In genomic region chr5:134177197-134178171, GRCh38 we compare ENCODE assay signal across 8 cellular contexts. TPM values are rescaled to one million over a fixed set of nuclear protein-coding genes. Genes with fewer than 3 reads are reported as not detected.
DNase-seq lines count a peak whose midpoint lies in the region; ATAC-seq and TF ChIP-seq lines count a peak whose summit lies in the region.

No MANE protein-coding gene starts in this region.

- peak overlapping the region; percentile 97 for H3K27ac Mint-ChIP-seq in activated T-helper 1 cell treated with anti-CD3 and anti-CD28 coated beads, Interleukin-12 subunit alpha, Interleukin-12 subunit beta, Interleukin-2, Interleukin-4 antibody, amounts not matched to agents 30 ng/mL and 10 ng/mL and 1 ng/mL, durations not matched to agents 14 hours and 24 hours and 36 hours
- H3K27ac Mint-ChIP-seq in neural progenitor cell: peak overlapping the region; percentile 99

- peaks cover 17% of the 10 kb centered on the region for H3F3A ChIP-seq in neural progenitor cell (ENCODE audit: low read depth)

- peaks cover 46% of the 10 kb centered on the region for H3K79me2 ChIP-seq in neural progenitor cell (ENCODE audit: low read depth)

- H3K4me3 ChIP-seq in foreskin fibroblast (ENCODE audit: low read depth in 1 of 2, low read length in 2 of 2): peak overlapping the region; percentile 85 to 95
- H3K4me3 ChIP-seq in neural progenitor cell: peak overlapping the region; percentile 76

- peaks cover 10% of the 10 kb centered on the region for H3K27me3 Mint-ChIP-seq in activated T-helper 1 cell treated with anti-CD3 and anti-CD28 coated beads, Interleukin-12 subunit alpha, Interleukin-12 subunit beta, Interleukin-2, Interleukin-4 antibody, amounts not matched to agents 30 ng/mL and 10 ng/mL and 1 ng/mL, durations not matched to agents 14 hours and 24 hours and 36 hours (ENCODE audit: insufficient read depth)
- H3K27me3 Mint-ChIP-seq in neural progenitor cell (ENCODE audit: insufficient read depth, low read depth): peaks cover 2% of the 10 kb centered on the region

- H3K9ac ChIP-seq in neural progenitor cell: peak overlapping the region; percentile 100

- POLR2A ChIA-PET in HEK293T (lab: Yijun Ruan, JAX): interaction anchor here (0.5 to 2.6 kb wide), 14 partner anchors 14 to 192 kb away, joined by 3 to 11 read pairs (median 4); partner anchors contain the start of gene PPP2CA

- peaks cover 11% of the 10 kb centered on the region for H3K36me3 Mint-ChIP-seq in activated T-helper 1 cell treated with anti-CD3 and anti-CD28 coated beads, Interleukin-12 subunit alpha, Interleukin-12 subunit beta, Interleukin-2, Interleukin-4 antibody, amounts not matched to agents 30 ng/mL and 10 ng/mL and 1 ng/mL, durations not matched to agents 14 hours and 24 hours and 36 hours (ENCODE audit: low read depth)
- H3K36me3 Mint-ChIP-seq in neural progenitor cell: peaks cover 4% of the 10 kb centered on the region

- no peak for ATAC-seq in GM21576 (IDR thresholded peaks at IDR 0.05; ENCODE audit: unreplicated experiment)

- intact Hi-C loops in activated T-helper 1 cell treated with anti-CD3 and anti-CD28 coated beads, Interleukin-12 subunit alpha, Interleukin-12 subunit beta, Interleukin-2, Interleukin-4 antibody, amounts not matched to agents 30 ng/mL and 10 ng/mL and 1 ng/mL, durations not matched to agents 14 hours and 24 hours and 36 hours (cut with micrococcal nuclease): loop anchor here (1.0 to 5.0 kb wide), 7 partner anchors 49 to 727 kb away; partner anchors contain the start of genes C5orf24, CDKN2AIPNL, DDX46 and PCBD2

- peaks cover 22% of the 10 kb centered on the region for H3K4me1 Mint-ChIP-seq in activated T-helper 1 cell treated with anti-CD3 and anti-CD28 coated beads, Interleukin-12 subunit alpha, Interleukin-12 subunit beta, Interleukin-2, Interleukin-4 antibody, amounts not matched to agents 30 ng/mL and 10 ng/mL and 1 ng/mL, durations not matched to agents 14 hours and 24 hours and 36 hours (ENCODE audit: low read depth)
- peaks cover 15% of the 10 kb centered on the region for H3K4me1 Mint-ChIP-seq in neural progenitor cell

- peaks cover 17% of the 10 kb centered on the region for H3K4me1 ChIP-seq in neural progenitor cell

- no peaks in the 10 kb centered on the region for H3K9me3 ChIP-seq in neural progenitor cell (ENCODE audit: low read depth)

- no peaks in the 10 kb centered on the region for H3K27me3 ChIP-seq in neural progenitor cell

- H3K4me3 Mint-ChIP-seq in activated T-helper 1 cell treated with anti-CD3 and anti-CD28 coated beads, Interleukin-12 subunit alpha, Interleukin-12 subunit beta, Interleukin-2, Interleukin-4 antibody, amounts not matched to agents 30 ng/mL and 10 ng/mL and 1 ng/mL, durations not matched to agents 14 hours and 24 hours and 36 hours: peak overlapping the region; percentile 96
- H3K4me3 Mint-ChIP-seq in neural progenitor cell: peak overlapping the region; percentile 98

- TF ChIP-seq CTCF in foreskin fibroblast (IDR thresholded peaks at IDR 0.05; ENCODE audit: low read depth, low read length) (no peak), neural progenitor cell (IDR thresholded peaks at IDR 0.05) (no peak)

- peak overlapping the region; percentile 94 for H3K4me2 ChIP-seq in neural progenitor cell

- peaks cover 40% of the 10 kb centered on the region for H4K20me1 ChIP-seq in neural progenitor cell (ENCODE audit: low read depth)

- H3K36me3 ChIP-seq in neural progenitor cell: peaks cover 6% of the 10 kb centered on the region

- no peaks in the 10 kb centered on the region for H3K9me3 Mint-ChIP-seq in activated T-helper 1 cell treated with anti-CD3 and anti-CD28 coated beads, Interleukin-12 subunit alpha, Interleukin-12 subunit beta, Interleukin-2, Interleukin-4 antibody, amounts not matched to agents 30 ng/mL and 10 ng/mL and 1 ng/mL, durations not matched to agents 14 hours and 24 hours and 36 hours
- H3K9me3 Mint-ChIP-seq in neural progenitor cell: no peaks in the 10 kb centered on the region

- CTCF ChIA-PET in HEK293T (lab: Yijun Ruan, JAX): interaction anchor here (0.6 to 1.9 kb wide), 2 partner anchors 138 to 1006 kb away, joined by 4 to 6 read pairs; no protein-coding TSS in a partner anchor

- peak; percentile 41 to 82 for DNase-seq in NCI-H187 (lab: John Stamatoyannopoulos, UW)
- no peak for DNase-seq in NCI-H187 treated with DMSO at 0.1 percent for 48 hours (lab: John Stamatoyannopoulos, UW)
- DNase-seq in HEK293T (ENCODE audit: extremely low spot score): peak; percentile 7
- DNase-seq in NCI-H2196 (lab: John Stamatoyannopoulos, UW; ENCODE audit: unreplicated experiment): peak; percentile 79
- DNase-seq in activated T-helper 1 cell treated with anti-CD3 and anti-CD28 coated beads, Interleukin-12 subunit alpha, Interleukin-12 subunit beta, Interleukin-2, Interleukin-4 antibody, amounts not matched to agents 30 ng/mL and 10 ng/mL and 1 ng/mL, durations not matched to agents 14 hours and 24 hours and 36 hours (ENCODE audit: low spot score): no peak
- peak; percentile 58 to 83 for DNase-seq in foreskin fibroblast
- peak; percentile 88 for DNase-seq in neural progenitor cell (ENCODE audit: low spot score)

- H3K27ac ChIP-seq in neural progenitor cell: peak overlapping the region; percentile 99

- H2AFZ ChIP-seq in neural progenitor cell (replicated peaks): peak overlapping the region; percentile 99

TF ChIP-seq in HEK293T, 16 proteins besides CTCF, POLR2A, EP300 and RAD21:
- TF ChIP-seq FOXM1 (IDR thresholded peaks at IDR 0.05; ENCODE audit: borderline replicate concordance) (no peak), FOXK2 (IDR thresholded peaks at IDR 0.05) (no peak), NFRKB (IDR thresholded peaks at IDR 0.05) (no peak), L3MBTL2 (conservative IDR thresholded peaks at IDR 0.05) (no peak), FOXA1 (IDR thresholded peaks at IDR 0.05) (no peak), SUZ12 (IDR thresholded peaks at IDR 0.05) (no peak), PKNOX1 (IDR thresholded peaks at IDR 0.05) (no peak), CTBP1 (IDR thresholded peaks at IDR 0.05; ENCODE audit: borderline replicate concordance) (no peak), BHLHE40 (IDR thresholded peaks at IDR 0.05; ENCODE audit: borderline replicate concordance) (no peak), ARNT (IDR thresholded peaks at IDR 0.05) (no peak), TARDBP (IDR thresholded peaks at IDR 0.05) (no peak), ZNF384 (IDR thresholded peaks at IDR 0.05) (no peak), SP1 (IDR thresholded peaks at IDR 0.05) (no peak), LEF1 (IDR thresholded peaks at IDR 0.05; ENCODE audit: borderline replicate concordance) (no peak), HDGF (IDR thresholded peaks at IDR 0.05; ENCODE audit: borderline replicate concordance) (no peak)

RNA-seq across cellular contexts. Expression of gene SKP1, which starts 0.7 kb away (rescaled TPM):
- total RNA-seq in activated T-helper 1 cell treated with anti-CD3 and anti-CD28 coated beads, Interleukin-12 subunit alpha, Interleukin-12 subunit beta, Interleukin-2, Interleukin-4 antibody, amounts not matched to agents 30 ng/mL and 10 ng/mL and 1 ng/mL, durations not matched to agents 14 hours and 24 hours and 36 hours: 259 and 265 TPM in 2 replicates
- 507 and 758 TPM in 2 replicates for total RNA-seq in neural progenitor cell (ENCODE audit: low replicate concordance)

RNA-seq across cellular contexts. Expression of gene PPP2CA, which starts 48.4 kb away (rescaled TPM):
- 181 and 183 TPM in 2 replicates for total RNA-seq in activated T-helper 1 cell treated with anti-CD3 and anti-CD28 coated beads, Interleukin-12 subunit alpha, Interleukin-12 subunit beta, Interleukin-2, Interleukin-4 antibody, amounts not matched to agents 30 ng/mL and 10 ng/mL and 1 ng/mL, durations not matched to agents 14 hours and 24 hours and 36 hours
- total RNA-seq in neural progenitor cell (ENCODE audit: low replicate concordance): 216 and 251 TPM in 2 replicates

Comparison
In these comparisons a context has a peak if more than half of its experiments do, and no peak if none do; other contexts are left out.
1. DNase-seq: peak in NCI-H187 (2 of 2), HEK293T (single experiment), NCI-H2196 (single experiment), foreskin fibroblast (2 of 2) and neural progenitor cell (single experiment); none in NCI-H187 treated with DMSO at 0.1 percent for 48 hours (single experiment) and activated T-helper 1 cell treated with anti-CD3 and anti-CD28 coated beads, Interleukin-12 subunit alpha, Interleukin-12 subunit beta, Interleukin-2, Interleukin-4 antibody, amounts not matched to agents 30 ng/mL and 10 ng/mL and 1 ng/mL, durations not matched to agents 14 hours and 24 hours and 36 hours (single experiment).